ENCODE assay signal across 2 cellular contexts in genomic region chr6:88535296-88535695, GRCh38.
A peak's percentile ranks its signal among the peaks of the same experiment; 100 is the strongest.
TF ChIP-seq lines count a peak whose summit lies in the region.

No MANE protein-coding gene starts in this region.

TF ChIP-seq in GM12891, 5 proteins besides CTCF, POLR2A, EP300 and RAD21:
- TF ChIP-seq POU2F2 (IDR thresholded peaks at IDR 0.05; ENCODE audit: low read depth, low read length) (no peak), SPI1 (IDR thresholded peaks at IDR 0.05; ENCODE audit: low read depth, low read length) (peak; percentile 58)

TF ChIP-seq in GM12878, 131 proteins besides CTCF, POLR2A, EP300 and RAD21:
- TF ChIP-seq IKZF1 (conservative IDR thresholded peaks at IDR 0.05) (no peak), EED (IDR thresholded peaks at IDR 0.05; ENCODE audit: low read depth) (peak; percentile 46; the same call in 1 of the 2 replicates), SPI1 (IDR thresholded peaks at IDR 0.05; ENCODE audit: borderline replicate concordance, insufficient read depth, low read depth, low read length) (peak; percentile 67), KAT2A (conservative IDR thresholded peaks at IDR 0.05; ENCODE audit: control insufficient read depth, low read depth, low read length) (no peak)
